ENCODE assay signal across 1 cellular context in the genomic region with DNA sequence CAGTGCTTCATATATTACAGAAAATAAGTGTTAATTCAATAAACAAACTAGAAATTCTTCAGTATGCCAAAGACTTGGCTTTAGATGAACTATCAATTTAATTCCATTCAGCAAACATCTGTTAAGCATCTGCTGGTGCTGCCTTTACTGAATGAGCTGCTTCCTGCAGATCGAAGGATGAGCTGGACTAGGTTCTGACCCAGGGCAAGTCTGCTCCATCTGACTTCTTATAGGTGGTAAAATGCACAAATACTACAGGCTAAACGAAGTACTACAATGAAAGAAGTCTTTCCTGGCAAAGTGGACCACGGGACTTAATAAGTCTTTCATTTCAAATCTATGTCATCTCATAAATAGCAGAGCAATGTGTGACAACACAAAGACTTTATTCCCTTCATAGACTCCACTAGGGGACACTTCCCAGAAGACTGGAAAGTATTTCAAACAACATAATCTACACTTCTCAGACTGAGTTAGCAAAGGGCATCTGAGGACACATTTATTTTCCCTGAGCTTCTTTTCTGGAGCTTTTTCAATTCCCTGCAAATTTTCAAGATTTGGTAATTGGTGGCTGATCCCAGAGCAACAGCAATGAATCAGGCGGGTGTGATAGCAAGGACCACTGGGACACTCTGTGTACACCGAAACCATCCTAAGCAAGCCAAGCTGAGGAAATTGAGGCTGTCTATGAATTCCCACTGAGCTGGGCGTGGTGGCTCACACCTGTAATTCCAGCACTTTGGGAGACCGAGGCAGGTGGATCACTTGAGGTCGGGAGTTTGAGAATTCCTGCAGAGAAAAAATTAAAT.
TF ChIP-seq lines count a peak whose summit lies in the region.

No MANE protein-coding gene starts in this region.

TF ChIP-seq in HepG2, 621 proteins besides CTCF, POLR2A, EP300 and RAD21:
- no peak for TF ChIP-seq ZNF281 (CRISPR knock-in tag; IDR thresholded peaks at IDR 0.05; ENCODE audit: borderline replicate concordance)
- TF ChIP-seq, protein P1, sequence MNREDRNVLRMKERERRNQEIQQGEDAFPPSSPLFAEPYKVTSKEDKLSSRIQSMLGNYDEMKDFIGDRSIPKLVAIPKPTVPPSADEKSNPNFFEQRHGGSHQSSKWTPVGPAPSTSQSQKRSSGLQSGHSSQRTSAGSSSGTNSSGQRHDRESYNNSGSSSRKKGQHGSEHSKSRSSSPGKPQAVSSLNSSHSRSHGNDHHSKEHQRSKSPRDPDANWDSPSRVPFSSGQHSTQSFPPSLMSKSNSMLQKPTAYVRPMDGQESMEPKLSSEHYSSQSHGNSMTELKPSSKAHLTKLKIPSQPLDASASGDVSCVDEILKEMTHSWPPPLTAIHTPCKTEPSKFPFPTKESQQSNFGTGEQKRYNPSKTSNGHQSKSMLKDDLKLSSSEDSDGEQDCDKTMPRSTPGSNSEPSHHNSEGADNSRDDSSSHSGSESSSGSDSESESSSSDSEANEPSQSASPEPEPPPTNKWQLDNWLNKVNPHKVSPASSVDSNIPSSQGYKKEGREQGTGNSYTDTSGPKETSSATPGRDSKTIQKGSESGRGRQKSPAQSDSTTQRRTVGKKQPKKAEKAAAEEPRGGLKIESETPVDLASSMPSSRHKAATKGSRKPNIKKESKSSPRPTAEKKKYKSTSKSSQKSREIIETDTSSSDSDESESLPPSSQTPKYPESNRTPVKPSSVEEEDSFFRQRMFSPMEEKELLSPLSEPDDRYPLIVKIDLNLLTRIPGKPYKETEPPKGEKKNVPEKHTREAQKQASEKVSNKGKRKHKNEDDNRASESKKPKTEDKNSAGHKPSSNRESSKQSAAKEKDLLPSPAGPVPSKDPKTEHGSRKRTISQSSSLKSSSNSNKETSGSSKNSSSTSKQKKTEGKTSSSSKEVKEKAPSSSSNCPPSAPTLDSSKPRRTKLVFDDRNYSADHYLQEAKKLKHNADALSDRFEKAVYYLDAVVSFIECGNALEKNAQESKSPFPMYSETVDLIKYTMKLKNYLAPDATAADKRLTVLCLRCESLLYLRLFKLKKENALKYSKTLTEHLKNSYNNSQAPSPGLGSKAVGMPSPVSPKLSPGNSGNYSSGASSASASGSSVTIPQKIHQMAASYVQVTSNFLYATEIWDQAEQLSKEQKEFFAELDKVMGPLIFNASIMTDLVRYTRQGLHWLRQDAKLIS (CRISPR knock-in tag; IDR thresholded peaks at IDR 0.05) = no peak
- TF ChIP-seq, protein P2, sequence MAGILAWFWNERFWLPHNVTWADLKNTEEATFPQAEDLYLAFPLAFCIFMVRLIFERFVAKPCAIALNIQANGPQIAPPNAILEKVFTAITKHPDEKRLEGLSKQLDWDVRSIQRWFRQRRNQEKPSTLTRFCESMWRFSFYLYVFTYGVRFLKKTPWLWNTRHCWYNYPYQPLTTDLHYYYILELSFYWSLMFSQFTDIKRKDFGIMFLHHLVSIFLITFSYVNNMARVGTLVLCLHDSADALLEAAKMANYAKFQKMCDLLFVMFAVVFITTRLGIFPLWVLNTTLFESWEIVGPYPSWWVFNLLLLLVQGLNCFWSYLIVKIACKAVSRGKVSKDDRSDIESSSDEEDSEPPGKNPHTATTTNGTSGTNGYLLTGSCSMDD (CRISPR knock-in tag; IDR thresholded peaks at IDR 0.05) = no peak
- no peak for TF ChIP-seq FOXJ3 (CRISPR knock-in tag; IDR thresholded peaks at IDR 0.05; ENCODE audit: borderline replicate concordance)
- no peak for TF ChIP-seq ZNF263 (CRISPR knock-in tag; IDR thresholded peaks at IDR 0.05)
- no peak for TF ChIP-seq ZSCAN12 (CRISPR knock-in tag; IDR thresholded peaks at IDR 0.05)
- TF ChIP-seq SIX4 (CRISPR knock-in tag; IDR thresholded peaks at IDR 0.05) = no peak
- TF ChIP-seq ZBTB40 (IDR thresholded peaks at IDR 0.05) = no peak
- TF ChIP-seq ZBTB40 (CRISPR knock-in tag; IDR thresholded peaks at IDR 0.05) = no peak
- TF ChIP-seq ZBTB7B (CRISPR knock-in tag; IDR thresholded peaks at IDR 0.05) = no peak
- TF ChIP-seq ZBTB39 (CRISPR knock-in tag; IDR thresholded peaks at IDR 0.05) = no peak
- no peak for TF ChIP-seq GTF3A (CRISPR knock-in tag; conservative IDR thresholded peaks at IDR 0.05)
- TF ChIP-seq HMG20A (CRISPR knock-in tag; IDR thresholded peaks at IDR 0.05; ENCODE audit: borderline replicate concordance) = no peak
